In the genomic region with DNA sequence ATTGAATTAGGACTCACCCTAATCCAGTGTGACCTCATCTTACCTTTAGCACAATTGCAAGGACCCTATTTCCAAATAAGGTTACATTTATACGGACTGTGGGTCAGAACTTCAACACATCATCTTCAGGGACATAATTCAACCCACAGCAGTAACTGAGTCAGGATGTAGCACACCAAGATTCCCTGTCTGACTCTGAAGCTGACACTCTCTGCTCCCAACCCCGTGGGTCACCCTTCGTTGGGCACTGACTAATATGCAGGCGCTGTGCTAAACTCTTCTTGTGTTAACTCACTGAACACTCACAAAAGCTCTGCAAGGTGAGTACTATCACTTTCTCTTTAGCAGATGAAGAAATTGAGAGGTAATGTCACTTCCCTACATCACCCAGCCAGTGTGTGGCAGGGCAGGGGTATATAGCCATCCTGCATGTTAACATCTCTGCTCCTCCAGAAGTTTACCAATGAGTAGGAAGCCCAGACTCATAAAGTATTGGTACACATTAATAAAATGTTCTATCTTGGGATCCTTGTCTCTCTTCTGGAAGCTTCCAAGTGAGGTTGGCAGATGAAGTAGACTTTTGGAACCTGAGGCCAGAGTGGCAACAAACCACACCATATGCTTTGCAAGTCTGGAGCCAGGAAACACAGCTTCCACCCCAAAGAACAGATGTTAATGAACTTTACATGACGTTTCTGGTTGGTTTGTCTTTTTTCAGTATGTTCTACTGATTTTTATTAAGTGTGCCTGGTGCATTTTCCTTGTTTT, we compare ENCODE assay signal across 18 cellular contexts.
"Had no signal": no experiment of that assay in that cellular context is flagged by ENCODE, and none has a peak within 500 bp of the region (broad histone marks: within the 10 kb centered on the region; RNA-seq: fewer than 3 reads in every experiment).

No MANE protein-coding gene starts in this region.

- DNase-seq: activated CD4-positive, alpha-beta T cell treated with anti-CD3 and anti-CD28 coated beads, Interleukin-2, amount 10 ng/mL, durations not matched to agents 24 days and 14 days; activated CD8-positive, alpha-beta T cell treated with anti-CD3 and anti-CD28 coated beads for 36 hours; activated gamma-delta T cell; activated naive CD4-positive, alpha-beta T cell treated with anti-CD3 and anti-CD28 coated beads, Interleukin-2, amount 50 U/mL, for 16 hours; activated naive CD8-positive, alpha-beta T cell treated with anti-CD3 and anti-CD28 coated beads, Interleukin-2, amount 50 U/mL, for 24 hours; cortex of kidney; kidney; left ventricle myocardium inferior; naive thymus-derived CD4-positive, alpha-beta T cell; sigmoid colon; stimulated activated CD4-positive, alpha-beta T cell treated with anti-CD3 and anti-CD28 coated beads, Interleukin-15, amount 100 ng/mL, for 24 hours; stomach; transverse colon had no signal

- H3K27ac Mint-ChIP-seq: activated CD4-positive, alpha-beta T cell treated with anti-CD3 and anti-CD28 coated beads, Interleukin-2, amount 10 ng/mL, durations not matched to agents 24 days and 14 days; activated CD8-positive, alpha-beta T cell treated with anti-CD3 and anti-CD28 coated beads for 36 hours; activated naive CD8-positive, alpha-beta T cell treated with anti-CD3 and anti-CD28 coated beads, Interleukin-2, amount 50 U/mL, for 24 hours; activated T-helper 1 cell treated with anti-CD3 and anti-CD28 coated beads, Interleukin-12 subunit alpha, Interleukin-12 subunit beta, Interleukin-2, Interleukin-4 antibody, amounts not matched to agents 30 ng/mL and 10 ng/mL and 1 ng/mL, durations not matched to agents 14 hours and 24 hours and 36 hours; naive thymus-derived CD4-positive, alpha-beta T cell; stimulated activated memory B cell treated with anti-CD40 and anti-IgM and Interleukin-4, amounts not matched to agents 10 μg/mL and 1 μg/mL and 100 μg/mL, for 72 hours had no signal

- ATAC-seq: activated CD4-positive, CD25-positive, alpha-beta regulatory T cell treated with anti-CD3 and anti-CD28 coated beads, Interleukin-2, amount 50 U/mL, for 24 hours; activated CD8-positive, alpha-beta T cell treated with anti-CD3 and anti-CD28 coated beads for 36 hours; activated naive CD8-positive, alpha-beta T cell treated with anti-CD3 and anti-CD28 coated beads, Interleukin-2, amount 50 U/mL, for 24 hours; naive thymus-derived CD4-positive, alpha-beta T cell; stimulated activated memory B cell treated with anti-CD40 and anti-IgM and Interleukin-4, amounts not matched to agents 10 μg/mL and 1 μg/mL and 100 μg/mL, for 72 hours had no signal

- H3K36me3 Mint-ChIP-seq: naive thymus-derived CD4-positive, alpha-beta T cell; neural progenitor cell; stimulated activated memory B cell treated with anti-CD40 and anti-IgM and Interleukin-4, amounts not matched to agents 10 μg/mL and 1 μg/mL and 100 μg/mL, for 72 hours had no signal

- H3K27me3 Mint-ChIP-seq: activated CD4-positive, alpha-beta T cell treated with anti-CD3 and anti-CD28 coated beads, Interleukin-2, amount 10 ng/mL, durations not matched to agents 24 days and 14 days; activated naive CD8-positive, alpha-beta T cell treated with anti-CD3 and anti-CD28 coated beads, Interleukin-2, amount 50 U/mL, for 24 hours had no signal

- H3K9me3 Mint-ChIP-seq: activated CD4-positive, alpha-beta T cell treated with anti-CD3 and anti-CD28 coated beads, Interleukin-2, amount 10 ng/mL, durations not matched to agents 24 days and 14 days; activated CD8-positive, alpha-beta T cell treated with anti-CD3 and anti-CD28 coated beads for 36 hours; activated naive CD8-positive, alpha-beta T cell treated with anti-CD3 and anti-CD28 coated beads, Interleukin-2, amount 50 U/mL, for 24 hours; activated T-helper 1 cell treated with anti-CD3 and anti-CD28 coated beads, Interleukin-12 subunit alpha, Interleukin-12 subunit beta, Interleukin-2, Interleukin-4 antibody, amounts not matched to agents 30 ng/mL and 10 ng/mL and 1 ng/mL, durations not matched to agents 14 hours and 24 hours and 36 hours; neural progenitor cell had no signal

- H3K4me1 Mint-ChIP-seq: activated CD4-positive, alpha-beta T cell treated with anti-CD3 and anti-CD28 coated beads, Interleukin-2, amount 10 ng/mL, durations not matched to agents 24 days and 14 days; activated naive CD8-positive, alpha-beta T cell treated with anti-CD3 and anti-CD28 coated beads, Interleukin-2, amount 50 U/mL, for 24 hours; naive thymus-derived CD4-positive, alpha-beta T cell; stimulated activated memory B cell treated with anti-CD40 and anti-IgM and Interleukin-4, amounts not matched to agents 10 μg/mL and 1 μg/mL and 100 μg/mL, for 72 hours had no signal

- H3K4me3 Mint-ChIP-seq: activated CD4-positive, alpha-beta T cell treated with anti-CD3 and anti-CD28 coated beads, Interleukin-2, amount 10 ng/mL, durations not matched to agents 24 days and 14 days; activated CD8-positive, alpha-beta T cell treated with anti-CD3 and anti-CD28 coated beads for 36 hours; activated naive CD8-positive, alpha-beta T cell treated with anti-CD3 and anti-CD28 coated beads, Interleukin-2, amount 50 U/mL, for 24 hours; activated T-helper 1 cell treated with anti-CD3 and anti-CD28 coated beads, Interleukin-12 subunit alpha, Interleukin-12 subunit beta, Interleukin-2, Interleukin-4 antibody, amounts not matched to agents 30 ng/mL and 10 ng/mL and 1 ng/mL, durations not matched to agents 14 hours and 24 hours and 36 hours; naive thymus-derived CD4-positive, alpha-beta T cell; neural progenitor cell; stimulated activated memory B cell treated with anti-CD40 and anti-IgM and Interleukin-4, amounts not matched to agents 10 μg/mL and 1 μg/mL and 100 μg/mL, for 72 hours had no signal

- FAIRE-seq: kidney, urothelium cell line had no signal
